8 cellular contexts compared by ENCODE assay signal in the genomic region with DNA sequence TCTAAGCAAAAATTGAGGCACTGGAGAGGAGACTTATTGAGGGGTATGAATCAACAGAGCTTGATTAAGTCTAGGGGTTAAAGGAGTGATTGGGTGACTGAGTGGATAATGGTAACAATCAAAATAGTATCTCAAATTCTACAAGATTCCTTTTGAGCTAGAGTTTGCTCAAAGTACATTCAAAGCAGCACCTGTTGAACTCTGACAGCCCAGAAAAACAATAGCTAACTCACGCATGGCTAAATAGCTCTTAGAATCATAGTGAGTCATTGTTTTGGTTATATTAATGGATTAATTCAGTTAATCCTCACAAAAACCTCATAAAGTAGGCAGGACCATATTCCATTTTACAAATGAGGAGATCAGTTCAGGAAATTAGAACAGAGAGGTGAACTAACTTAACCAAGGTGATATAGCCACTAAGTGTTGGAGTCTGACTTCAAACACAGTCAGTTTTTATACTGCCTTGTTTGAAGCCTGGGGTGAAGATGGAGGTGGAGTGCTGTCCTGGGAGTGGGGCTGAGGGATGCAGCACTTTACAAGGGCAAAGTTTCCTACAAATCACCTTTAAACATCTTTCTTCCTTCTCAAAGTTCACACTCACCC. TPM values are rescaled to one million over a fixed set of nuclear protein-coding genes. Genes with fewer than 3 reads are reported as not detected.
DNase-seq lines count a peak whose midpoint lies in the region; ATAC-seq and TF ChIP-seq lines count a peak whose summit lies in the region.

No MANE protein-coding gene starts in this region.

- no peaks in the 10 kb centered on the region for H3K9me3 Mint-ChIP-seq in activated naive CD8-positive, alpha-beta T cell (ENCODE audit: low read depth)

- peaks cover 24% of the 10 kb centered on the region for H3K4me1 Mint-ChIP-seq in activated naive CD8-positive, alpha-beta T cell (ENCODE audit: low read depth)

- H3K27me3 Mint-ChIP-seq in activated naive CD8-positive, alpha-beta T cell, result no peaks in the 10 kb centered on the region

- H3K79me2 ChIP-seq in smooth muscle cell (ENCODE audit: low read depth), result no peaks in the 10 kb centered on the region

- peak overlapping the region; percentile 85 for H3K4me3 Mint-ChIP-seq in activated naive CD8-positive, alpha-beta T cell

- H3K9me3 ChIP-seq in smooth muscle cell (replicated peaks; ENCODE audit: low read depth), result no peaks in the 10 kb centered on the region

- DNase-seq in smooth muscle cell (lab: John Stamatoyannopoulos, UW; ENCODE audit: unreplicated experiment), result no peak
- no peak for DNase-seq in SKM-1 (lab: John Stamatoyannopoulos, UW; ENCODE audit: unreplicated experiment)
- DNase-seq in NCI-H82 (lab: John Stamatoyannopoulos, UW), result no peak
- no peak for DNase-seq in posterior vena cava (ENCODE audit: low spot score)

- H3K4me2 ChIP-seq in smooth muscle cell, result no peak overlapping the region

- H3F3A ChIP-seq in smooth muscle cell (ENCODE audit: low read depth), result no peaks in the 10 kb centered on the region

- peak overlapping the region; percentile 94 for H3K27ac Mint-ChIP-seq in activated naive CD8-positive, alpha-beta T cell

- no peaks in the 10 kb centered on the region for H3K4me1 ChIP-seq in smooth muscle cell (ENCODE audit: low read depth)

- H3K27ac ChIP-seq in 22Rv1 (peak overlapping the region; percentile 45), smooth muscle cell (ENCODE audit: low read depth) (no peak overlapping the region)

- ATAC-seq in GM19043 (IDR thresholded peaks at IDR 0.05; ENCODE audit: low read depth, unreplicated experiment) (peak; percentile 53), HG03108 (IDR thresholded peaks at IDR 0.05; ENCODE audit: unreplicated experiment) (peak; percentile 43)

- intact Hi-C loops in posterior vena cava (cut with DNase I), result loop anchor here in 1 of 2 donors (10.0 kb wide), 1 partner anchor 325 kb away; no protein-coding TSS in a partner anchor

- peak overlapping the region; percentile 72 for H2AFZ ChIP-seq in smooth muscle cell (ENCODE audit: low read depth)

- no peak overlapping the region for H3K9ac ChIP-seq in smooth muscle cell (ENCODE audit: low read depth)

- 81% methylated on average over 1 of the region's 1 CpG for WGBS in smooth muscle cell (ENCODE audit: low lambda C conversion rate)

- TF ChIP-seq CTCF in 22Rv1 (IDR thresholded peaks at IDR 0.05) (no peak), smooth muscle cell (IDR thresholded peaks at IDR 0.05; ENCODE audit: borderline replicate concordance, insufficient read depth, poor library complexity, severe bottlenecking) (no peak)

- no peaks in the 10 kb centered on the region for H3K27me3 ChIP-seq in smooth muscle cell (ENCODE audit: low read depth)

- no peaks in the 10 kb centered on the region for H4K20me1 ChIP-seq in smooth muscle cell (ENCODE audit: low read depth)

- H3K4me3 ChIP-seq in smooth muscle cell, result no peak overlapping the region

- no peaks in the 10 kb centered on the region for H3K36me3 ChIP-seq in smooth muscle cell (ENCODE audit: low read depth)

- no peaks in the 10 kb centered on the region for H3K36me3 Mint-ChIP-seq in activated naive CD8-positive, alpha-beta T cell

RNA-seq across cellular contexts. Expression of a gene that starts 35.9 kb away (rescaled TPM):
- total RNA-seq in smooth muscle cell, result 18.3 and 22.5 TPM in 2 replicates
- 11.8 and 16.8 TPM in 2 replicates for polyA plus RNA-seq in smooth muscle cell
- total RNA-seq in posterior vena cava, result 10 to 100 TPM; 23.8 to 31.6 TPM

RNA-seq across cellular contexts. Expression of a gene that starts 58.4 kb away (rescaled TPM):
- total RNA-seq in smooth muscle cell (0.45 and 0.58 TPM in 2 replicates), posterior vena cava (1 to 10 TPM; 6.2 to 7.3 TPM)
- 0.39 and 1.3 TPM in 2 replicates for polyA plus RNA-seq in smooth muscle cell
